19 cellular contexts compared by ENCODE assay signal in the genomic region with DNA sequence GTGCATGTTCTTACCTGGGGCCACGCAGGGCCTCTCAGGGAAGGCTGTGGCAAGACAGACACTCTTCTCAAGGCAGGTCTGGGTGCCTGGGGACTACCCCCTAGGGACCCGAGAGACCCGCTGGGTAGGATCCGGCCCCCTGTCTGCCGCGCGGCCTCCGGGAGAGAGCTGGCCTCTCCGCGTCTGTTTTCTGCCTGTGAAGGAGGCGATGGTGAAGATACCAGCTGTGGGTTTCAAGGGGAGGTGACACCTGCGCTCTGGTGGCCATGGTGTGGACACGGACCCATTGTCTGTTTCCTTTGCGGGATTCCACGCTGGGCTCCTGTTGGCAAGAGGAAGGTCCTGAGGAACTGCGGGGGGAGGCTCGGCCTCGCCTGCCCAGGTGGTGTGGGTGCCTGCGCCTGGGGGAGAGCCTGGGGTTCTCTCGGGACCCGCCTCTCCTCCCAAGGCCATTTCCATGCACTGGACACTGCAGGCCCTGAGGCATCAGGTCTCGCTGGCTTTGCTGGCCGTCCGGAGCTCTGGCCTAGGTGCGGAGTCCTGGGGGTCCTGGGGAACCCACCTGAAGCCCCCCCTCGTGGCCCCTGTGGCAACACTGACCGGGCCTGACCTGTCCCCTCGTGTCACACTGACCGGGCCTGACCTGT. TPM values are rescaled to one million over a fixed set of nuclear protein-coding genes. Genes with fewer than 3 reads are reported as not detected.
DNase-seq lines count a peak whose midpoint lies in the region; ATAC-seq, FAIRE-seq and TF ChIP-seq lines count a peak whose summit lies in the region.
"Had no signal": no experiment of that assay in that cellular context is flagged by ENCODE, and none has a peak within 500 bp of the region (broad histone marks: within the 10 kb centered on the region; RNA-seq: fewer than 3 reads in every experiment).

No MANE protein-coding gene starts in this region.

- DNase-seq in activated CD8-positive, alpha-beta T cell treated with anti-CD3 and anti-CD28 coated beads for 36 hours: peak; percentile 0
- DNase-seq in activated CD8-positive, alpha-beta T cell treated with anti-CD3 and anti-CD28 coated beads, Interleukin-2, amount 10 ng/mL, durations not matched to agents 7 days and 5 days: no peak
- DNase-seq in left ventricle myocardium inferior (peak; percentile 12), pancreas (peak in 4 of 6 donors; percentile 12 to 71 (median 39)), upper lobe of right lung (peak; percentile 66), left lobe of liver (ENCODE audit: low spot score) (no peak), SW 1271 (lab: John Stamatoyannopoulos, UW) (no peak)
- no peak for DNase-seq in activated T-helper 2 cell treated with anti-CD3 and anti-CD28 coated beads, Interferon-gamma antibody, Interleukin-2, Interleukin-4, amounts not matched to agents 10 μg/mL and 5 μg/mL and 100 μg/mL, durations not matched to agents 14 hours and 24 hours and 36 hours (ENCODE audit: low spot score)
- DNase-seq: cortex of kidney; Kasumi-1; NCI-H1092; NCI-H2029 treated with DMSO at 0.1 percent for 48 hours; stimulated activated naive B cell treated with anti-CD40 and anti-IgM and Interleukin-4, amounts not matched to agents 10 μg/mL and 1 μg/mL and 100 μg/mL, for 72 hours had no signal

- POLR2A ChIA-PET in activated CD8-positive, alpha-beta T cell treated with anti-CD3 and anti-CD28 coated beads for 36 hours (lab: Charles Lee): no interaction called here
- POLR2A ChIA-PET in activated CD8-positive, alpha-beta T cell treated with anti-CD3 and anti-CD28 coated beads, Interleukin-2, amount 10 ng/mL, durations not matched to agents 7 days and 5 days (lab: Charles Lee): no interaction called here

- no peak overlapping the region for H3K27ac Mint-ChIP-seq in activated CD8-positive, alpha-beta T cell treated with anti-CD3 and anti-CD28 coated beads for 36 hours
- no peak overlapping the region for H3K27ac Mint-ChIP-seq in activated CD8-positive, alpha-beta T cell treated with anti-CD3 and anti-CD28 coated beads, Interleukin-2, amount 10 ng/mL, durations not matched to agents 7 days and 5 days
- H3K27ac Mint-ChIP-seq in activated T-helper 2 cell treated with anti-CD3 and anti-CD28 coated beads, Interferon-gamma antibody, Interleukin-2, Interleukin-4, amounts not matched to agents 10 μg/mL and 5 μg/mL and 100 μg/mL, durations not matched to agents 14 hours and 24 hours and 36 hours: no peak overlapping the region
- H3K27ac Mint-ChIP-seq: activated naive CD4-positive, alpha-beta T cell treated with anti-CD3 and anti-CD28 coated beads, Interleukin-2, amount 50 U/mL, for 24 hours; stimulated activated naive B cell treated with anti-CD40 and anti-IgM and Interleukin-4, amounts not matched to agents 10 μg/mL and 1 μg/mL and 100 μg/mL, for 72 hours had no signal

- H3K4me1 ChIP-seq in left ventricle myocardium inferior: peaks cover 7% of the 10 kb centered on the region
- H3K4me1 ChIP-seq in pancreas: peaks cover 0 to 5% (median 0%) of the 10 kb centered on the region in 3 donors
- H3K4me1 ChIP-seq in upper lobe of right lung: peaks cover 9% of the 10 kb centered on the region
- H3K4me1 ChIP-seq: A549 had no signal

- FAIRE-seq in pancreas (lab: Jason Lieb, UNC): no peak
- FAIRE-seq: A549, HTR-8/SVneo had no signal

- peaks cover 2% of the 10 kb centered on the region for H3K27me3 Mint-ChIP-seq in activated CD8-positive, alpha-beta T cell treated with anti-CD3 and anti-CD28 coated beads for 36 hours
- no peaks in the 10 kb centered on the region for H3K27me3 Mint-ChIP-seq in activated CD8-positive, alpha-beta T cell treated with anti-CD3 and anti-CD28 coated beads, Interleukin-2, amount 10 ng/mL, durations not matched to agents 7 days and 5 days (ENCODE audit: low read depth)
- no peaks in the 10 kb centered on the region for H3K27me3 Mint-ChIP-seq in activated T-helper 2 cell treated with anti-CD3 and anti-CD28 coated beads, Interferon-gamma antibody, Interleukin-2, Interleukin-4, amounts not matched to agents 10 μg/mL and 5 μg/mL and 100 μg/mL, durations not matched to agents 14 hours and 24 hours and 36 hours (ENCODE audit: low read depth)
- H3K27me3 Mint-ChIP-seq: activated naive CD4-positive, alpha-beta T cell treated with anti-CD3 and anti-CD28 coated beads, Interleukin-2, amount 50 U/mL, for 24 hours had no signal

- H3K36me3 Mint-ChIP-seq in activated CD8-positive, alpha-beta T cell treated with anti-CD3 and anti-CD28 coated beads for 36 hours (ENCODE audit: low read depth): no peaks in the 10 kb centered on the region
- H3K36me3 Mint-ChIP-seq in activated CD8-positive, alpha-beta T cell treated with anti-CD3 and anti-CD28 coated beads, Interleukin-2, amount 10 ng/mL, durations not matched to agents 7 days and 5 days (ENCODE audit: low read depth): no peaks in the 10 kb centered on the region
- no peaks in the 10 kb centered on the region for H3K36me3 Mint-ChIP-seq in activated T-helper 2 cell treated with anti-CD3 and anti-CD28 coated beads, Interferon-gamma antibody, Interleukin-2, Interleukin-4, amounts not matched to agents 10 μg/mL and 5 μg/mL and 100 μg/mL, durations not matched to agents 14 hours and 24 hours and 36 hours (ENCODE audit: low read depth)
- H3K36me3 Mint-ChIP-seq: activated naive CD4-positive, alpha-beta T cell treated with anti-CD3 and anti-CD28 coated beads, Interleukin-2, amount 50 U/mL, for 24 hours; stimulated activated naive B cell treated with anti-CD40 and anti-IgM and Interleukin-4, amounts not matched to agents 10 μg/mL and 1 μg/mL and 100 μg/mL, for 72 hours had no signal

- H3K27me3 ChIP-seq in left ventricle myocardium inferior (ENCODE audit: low read depth) (no peaks in the 10 kb centered on the region), pancreas (no peaks in the 10 kb centered on the region), upper lobe of right lung (no peaks in the 10 kb centered on the region)
- H3K27me3 ChIP-seq: BLaER1 treated with 17β-estradiol and CSF1 and Interleukin-3, amounts not matched to agents 10 nM and 100 nM had no signal

- no peak overlapping the region for H3K27ac ChIP-seq in left ventricle myocardium inferior (replicated peaks)
- no peak overlapping the region for H3K27ac ChIP-seq in pancreas
- H3K27ac ChIP-seq in upper lobe of right lung: no peak overlapping the region
- H3K27ac ChIP-seq: A549; BLaER1 treated with 17β-estradiol and CSF1 and Interleukin-3, amounts not matched to agents 10 nM and 100 nM; GM23248; RWPE1 had no signal

- CTCF ChIA-PET in activated CD8-positive, alpha-beta T cell treated with anti-CD3 and anti-CD28 coated beads for 36 hours (lab: Charles Lee): no interaction called here
- CTCF ChIA-PET in activated CD8-positive, alpha-beta T cell treated with anti-CD3 and anti-CD28 coated beads, Interleukin-2, amount 10 ng/mL, durations not matched to agents 7 days and 5 days (lab: Charles Lee): no interaction called here

- H3K9me3 ChIP-seq in left ventricle myocardium inferior (replicated peaks): no peaks in the 10 kb centered on the region
- no peaks in the 10 kb centered on the region for H3K9me3 ChIP-seq in pancreas
- no peaks in the 10 kb centered on the region for H3K9me3 ChIP-seq in upper lobe of right lung
- H3K9me3 ChIP-seq: A549; BLaER1 treated with 17β-estradiol and CSF1 and Interleukin-3, amounts not matched to agents 10 nM and 100 nM had no signal

- no peaks in the 10 kb centered on the region for H3K9me3 Mint-ChIP-seq in activated CD8-positive, alpha-beta T cell treated with anti-CD3 and anti-CD28 coated beads for 36 hours
- no peaks in the 10 kb centered on the region for H3K9me3 Mint-ChIP-seq in activated CD8-positive, alpha-beta T cell treated with anti-CD3 and anti-CD28 coated beads, Interleukin-2, amount 10 ng/mL, durations not matched to agents 7 days and 5 days (ENCODE audit: insufficient read depth)
- no peaks in the 10 kb centered on the region for H3K9me3 Mint-ChIP-seq in activated T-helper 2 cell treated with anti-CD3 and anti-CD28 coated beads, Interferon-gamma antibody, Interleukin-2, Interleukin-4, amounts not matched to agents 10 μg/mL and 5 μg/mL and 100 μg/mL, durations not matched to agents 14 hours and 24 hours and 36 hours
- H3K9me3 Mint-ChIP-seq: activated naive CD4-positive, alpha-beta T cell treated with anti-CD3 and anti-CD28 coated beads, Interleukin-2, amount 50 U/mL, for 24 hours; stimulated activated naive B cell treated with anti-CD40 and anti-IgM and Interleukin-4, amounts not matched to agents 10 μg/mL and 1 μg/mL and 100 μg/mL, for 72 hours had no signal

- 88 to 91% methylated on average over 27 to 29 of the region's 29 CpGs for WGBS in pancreas, 2 donors

- peaks cover 27% of the 10 kb centered on the region for H3K4me1 Mint-ChIP-seq in activated CD8-positive, alpha-beta T cell treated with anti-CD3 and anti-CD28 coated beads for 36 hours (ENCODE audit: low read depth)
- peaks cover 37% of the 10 kb centered on the region for H3K4me1 Mint-ChIP-seq in activated CD8-positive, alpha-beta T cell treated with anti-CD3 and anti-CD28 coated beads, Interleukin-2, amount 10 ng/mL, durations not matched to agents 7 days and 5 days (ENCODE audit: low read depth)
- peaks cover 24% of the 10 kb centered on the region for H3K4me1 Mint-ChIP-seq in activated T-helper 2 cell treated with anti-CD3 and anti-CD28 coated beads, Interferon-gamma antibody, Interleukin-2, Interleukin-4, amounts not matched to agents 10 μg/mL and 5 μg/mL and 100 μg/mL, durations not matched to agents 14 hours and 24 hours and 36 hours (ENCODE audit: low read depth)

- H3K4me3 ChIP-seq in left ventricle myocardium inferior: no peak overlapping the region
- no peak overlapping the region for H3K4me3 ChIP-seq in pancreas
- no peak overlapping the region for H3K4me3 ChIP-seq in upper lobe of right lung
- H3K4me3 ChIP-seq: A549; BLaER1 treated with 17β-estradiol and CSF1 and Interleukin-3, amounts not matched to agents 10 nM and 100 nM; GM23248 had no signal

- TF ChIP-seq CTCF in activated CD8-positive, alpha-beta T cell treated with anti-CD3 and anti-CD28 coated beads for 36 hours (IDR thresholded peaks at IDR 0.05): no peak
- no peak for TF ChIP-seq CTCF in left ventricle myocardium inferior (IDR thresholded peaks at IDR 0.05; ENCODE audit: borderline replicate concordance)
- no peak for TF ChIP-seq CTCF in pancreas (IDR thresholded peaks at IDR 0.05)
- no peak for TF ChIP-seq CTCF in upper lobe of right lung (IDR thresholded peaks at IDR 0.05)

- no peak for ATAC-seq in activated CD8-positive, alpha-beta T cell treated with anti-CD3 and anti-CD28 coated beads for 36 hours
- no peak for ATAC-seq in activated CD8-positive, alpha-beta T cell treated with anti-CD3 and anti-CD28 coated beads, Interleukin-2, amount 10 ng/mL, durations not matched to agents 7 days and 5 days
- ATAC-seq in pancreas (no peak), upper lobe of right lung (no peak), left lobe of liver (no peak)
- ATAC-seq: stimulated activated naive B cell treated with anti-CD40 and anti-IgM and Interleukin-4, amounts not matched to agents 10 μg/mL and 1 μg/mL and 100 μg/mL, for 72 hours had no signal

- H3K36me3 ChIP-seq in left ventricle myocardium inferior (no peaks in the 10 kb centered on the region), pancreas (no peaks in the 10 kb centered on the region), upper lobe of right lung (no peaks in the 10 kb centered on the region)
- H3K36me3 ChIP-seq: BLaER1 treated with 17β-estradiol and CSF1 and Interleukin-3, amounts not matched to agents 10 nM and 100 nM had no signal

- intact Hi-C loops in activated CD8-positive, alpha-beta T cell treated with anti-CD3 and anti-CD28 coated beads for 36 hours (cut with micrococcal nuclease): no loop called here
- intact Hi-C loops in left ventricle myocardium inferior (cut with micrococcal nuclease) (no loop called here), pancreas (cut with DNase I) (no loop called here), upper lobe of right lung (cut with DNase I) (no loop called here)
- intact Hi-C loops in activated T-helper 2 cell treated with anti-CD3 and anti-CD28 coated beads, Interferon-gamma antibody, Interleukin-2, Interleukin-4, amounts not matched to agents 10 μg/mL and 5 μg/mL and 100 μg/mL, durations not matched to agents 14 hours and 24 hours and 36 hours (cut with micrococcal nuclease): no loop called here

- H3K4me3 Mint-ChIP-seq in activated CD8-positive, alpha-beta T cell treated with anti-CD3 and anti-CD28 coated beads for 36 hours: no peak overlapping the region
- H3K4me3 Mint-ChIP-seq in activated CD8-positive, alpha-beta T cell treated with anti-CD3 and anti-CD28 coated beads, Interleukin-2, amount 10 ng/mL, durations not matched to agents 7 days and 5 days: no peak overlapping the region
- no peak overlapping the region for H3K4me3 Mint-ChIP-seq in activated T-helper 2 cell treated with anti-CD3 and anti-CD28 coated beads, Interferon-gamma antibody, Interleukin-2, Interleukin-4, amounts not matched to agents 10 μg/mL and 5 μg/mL and 100 μg/mL, durations not matched to agents 14 hours and 24 hours and 36 hours (ENCODE audit: low read depth)
- H3K4me3 Mint-ChIP-seq: activated naive CD4-positive, alpha-beta T cell treated with anti-CD3 and anti-CD28 coated beads, Interleukin-2, amount 50 U/mL, for 24 hours; stimulated activated naive B cell treated with anti-CD40 and anti-IgM and Interleukin-4, amounts not matched to agents 10 μg/mL and 1 μg/mL and 100 μg/mL, for 72 hours had no signal

RNA-seq across cellular contexts. Expression of gene METRNL, which starts 12.2 kb away (rescaled TPM):
- 10 to 100 TPM; 23.3 to 24.1 TPM for total RNA-seq in activated CD8-positive, alpha-beta T cell treated with anti-CD3 and anti-CD28 coated beads for 36 hours
- 1 to 10 TPM; 3.0 to 4.8 TPM for total RNA-seq in activated CD8-positive, alpha-beta T cell treated with anti-CD3 and anti-CD28 coated beads, Interleukin-2, amount 10 ng/mL, durations not matched to agents 7 days and 5 days
- 75.2 TPM for total RNA-seq in left ventricle myocardium inferior
- total RNA-seq in pancreas: 10 to 100 TPM; 11.1 to 28.3 (median 16.2) TPM
- polyA plus RNA-seq in pancreas: 10 to 100 TPM; 18.9 to 20.8 TPM
- total RNA-seq in upper lobe of right lung: 79.9 TPM
- 4.7 TPM for total RNA-seq in left lobe of liver
- total RNA-seq in activated T-helper 2 cell treated with anti-CD3 and anti-CD28 coated beads, Interferon-gamma antibody, Interleukin-2, Interleukin-4, amounts not matched to agents 10 μg/mL and 5 μg/mL and 100 μg/mL, durations not matched to agents 14 hours and 24 hours and 36 hours: 71.0 and 74.7 TPM in 2 replicates

Comparison
In these comparisons a context has a peak if more than half of its experiments do, and no peak if none do; other contexts are left out.
1. DNase-seq: peak in activated CD8-positive, alpha-beta T cell treated with anti-CD3 and anti-CD28 coated beads for 36 hours (single experiment), left ventricle myocardium inferior (single experiment), pancreas (4 of 6) and upper lobe of right lung (single experiment); none in activated CD8-positive, alpha-beta T cell treated with anti-CD3 and anti-CD28 coated beads, Interleukin-2, amount 10 ng/mL, durations not matched to agents 7 days and 5 days (single experiment), left lobe of liver (single experiment), SW 1271 (0 of 2) and activated T-helper 2 cell treated with anti-CD3 and anti-CD28 coated beads, Interferon-gamma antibody, Interleukin-2, Interleukin-4, amounts not matched to agents 10 μg/mL and 5 μg/mL and 100 μg/mL, durations not matched to agents 14 hours and 24 hours and 36 hours (single experiment).